Comparison of ENCODE assay signal across 36 cellular contexts in genomic region chr19:31483226-31483857, GRCh38.
"Had no signal": no experiment of that assay in that cellular context is flagged by ENCODE, and none has a peak within 500 bp of the region (broad histone marks: within the 10 kb centered on the region; RNA-seq: fewer than 3 reads in every experiment).

No MANE protein-coding gene starts in this region.

- H3K9me3 Mint-ChIP-seq: T-helper 1 cell treated with Interleukin-12 subunit alpha and Interleukin-12 subunit beta and Interleukin-4 antibody, amounts not matched to agents 30 μg/mL and 1 μg/mL, for 36 hours had no signal

- H3K4me3 ChIP-seq: adrenal gland, body of pancreas, breast epithelium had no signal

- FAIRE-seq: astrocyte, TTC549 had no signal

- H3K36me3 Mint-ChIP-seq: activated CD4-positive, alpha-beta memory T cell treated with anti-CD3 and anti-CD28 coated beads for 36 hours; activated naive CD8-positive, alpha-beta T cell treated with anti-CD3 and anti-CD28 coated beads for 36 hours had no signal

- H3K27me3 Mint-ChIP-seq: activated B cell treated with CpG ODN at 0.5 μM for 24 hours had no signal

- H3K27ac Mint-ChIP-seq: activated B cell treated with CpG ODN at 0.5 μM for 24 hours; activated CD4-positive, alpha-beta memory T cell treated with anti-CD3 and anti-CD28 coated beads for 36 hours; activated CD8-positive, alpha-beta T cell treated with anti-CD3 and anti-CD28 coated beads for 36 hours; activated naive CD4-positive, alpha-beta T cell treated with anti-CD3 and anti-CD28 coated beads for 36 hours; activated naive CD4-positive, alpha-beta T cell treated with anti-CD3 and anti-CD28 coated beads, Interleukin-2, amount 50 U/mL, for 72 hours; activated naive CD8-positive, alpha-beta T cell treated with anti-CD3 and anti-CD28 coated beads for 36 hours; activated T-cell treated with anti-CD3 and anti-CD28 coated beads, Interleukin-2, amount 50 U/mL, for 72 hours; activated T-helper 1 cell treated with anti-CD3 and anti-CD28 coated beads, Interleukin-12 subunit alpha, Interleukin-12 subunit beta, Interleukin-2, Interleukin-4 antibody, amounts not matched to agents 30 ng/mL and 10 ng/mL and 1 ng/mL, durations not matched to agents 14 hours and 24 hours and 36 hours; activated T-helper 17 cell treated with anti-CD3 and anti-CD28 coated beads, Interleukin-2, amount 50 U/mL, for 72 hours; T-helper 1 cell treated with Interleukin-12 subunit alpha and Interleukin-12 subunit beta and Interleukin-4 antibody, amounts not matched to agents 30 μg/mL and 1 μg/mL, for 36 hours; T-helper 2 cell treated with Interferon-gamma antibody and Interleukin-4, amounts not matched to agents 5 μg/mL and 100 μg/mL, for 36 hours had no signal

- H3K4me1 ChIP-seq: adrenal gland, body of pancreas, breast epithelium had no signal

- H3K4me3 Mint-ChIP-seq: activated B cell treated with CpG ODN at 0.5 μM for 24 hours; activated CD4-positive, alpha-beta memory T cell treated with anti-CD3 and anti-CD28 coated beads for 36 hours; activated CD8-positive, alpha-beta T cell treated with anti-CD3 and anti-CD28 coated beads for 36 hours; activated naive CD4-positive, alpha-beta T cell treated with anti-CD3 and anti-CD28 coated beads for 36 hours; activated naive CD8-positive, alpha-beta T cell treated with anti-CD3 and anti-CD28 coated beads for 36 hours; activated T-cell treated with anti-CD3 and anti-CD28 coated beads, Interleukin-2, amount 50 U/mL, for 4 hours; activated T-cell treated with anti-CD3 and anti-CD28 coated beads, Interleukin-2, amount 50 U/mL, for 72 hours; activated T-helper 1 cell treated with anti-CD3 and anti-CD28 coated beads, Interleukin-12 subunit alpha, Interleukin-12 subunit beta, Interleukin-2, Interleukin-4 antibody, amounts not matched to agents 30 ng/mL and 10 ng/mL and 1 ng/mL, durations not matched to agents 14 hours and 24 hours and 36 hours; activated T-helper 17 cell treated with anti-CD3 and anti-CD28 coated beads, Interleukin-2, amount 50 U/mL, for 72 hours; T-helper 1 cell treated with Interleukin-12 subunit alpha and Interleukin-12 subunit beta and Interleukin-4 antibody, amounts not matched to agents 30 μg/mL and 1 μg/mL, for 36 hours; T-helper 2 cell treated with Interferon-gamma antibody and Interleukin-4, amounts not matched to agents 5 μg/mL and 100 μg/mL, for 36 hours had no signal

- H3K36me3 ChIP-seq: adrenal gland, brain microvascular endothelial cell, breast epithelium had no signal

- DNase-seq: activated B cell treated with CpG ODN at 0.5 μM for 24 hours; activated CD4-positive, alpha-beta memory T cell treated with anti-CD3 and anti-CD28 coated beads for 36 hours; activated CD4-positive, alpha-beta T cell treated with anti-CD3 and anti-CD28 coated beads for 48 hours; activated CD4-positive, alpha-beta T cell treated with anti-CD3 and anti-CD28 coated beads, Interleukin-2, amount 50 U/mL, for 1 hour; activated CD4-positive, alpha-beta T cell treated with anti-CD3 and anti-CD28 coated beads, Interleukin-2, amount 50 U/mL, for 4 hours; activated CD4-positive, CD25-positive, alpha-beta regulatory T cell treated with anti-CD3 and anti-CD28 coated beads, Interleukin-2, amount 50 U/mL, for 72 hours; activated CD8-positive, alpha-beta memory T cell treated with anti-CD3 and anti-CD28 coated beads, Interleukin-2, amount 50 U/mL, for 4 hours; activated CD8-positive, alpha-beta T cell treated with anti-CD3 and anti-CD28 coated beads for 36 hours; activated effector memory CD4-positive, alpha-beta T cell treated with anti-CD3 and anti-CD28 coated beads, Interleukin-2, amount 50 U/mL, for 16 hours; activated gamma-delta T cell treated with Interleukin-2 at 50 U/mL for 16 hours; activated naive CD4-positive, alpha-beta T cell; activated naive CD4-positive, alpha-beta T cell treated with anti-CD3 and anti-CD28 coated beads for 36 hours; activated naive CD4-positive, alpha-beta T cell treated with anti-CD3 and anti-CD28 coated beads, Interleukin-2, amount 50 U/mL, for 16 hours; activated naive CD8-positive, alpha-beta T cell treated with anti-CD3 and anti-CD28 coated beads for 36 hours; activated T-cell treated with anti-CD3 and anti-CD28 coated beads for 4 hours; activated T-cell treated with anti-CD3 and anti-CD28 coated beads, Interleukin-2, amount 50 U/mL, for 1 hour; activated T-cell treated with anti-CD3 and anti-CD28 coated beads, Interleukin-2, amount 50 U/mL, for 4 hours; activated T-cell treated with anti-CD3 and anti-CD28 coated beads, Interleukin-2, amount 50 U/mL, for 72 hours; adrenal gland; amniotic stem cell; aorta; body of pancreas; brain microvascular endothelial cell; central memory CD4-positive, alpha-beta T cell; T-helper 1 cell; T-helper 2 cell; T-helper 9 cell had no signal

- H3K9me3 ChIP-seq: adrenal gland had no signal

- H3K4me1 Mint-ChIP-seq: activated B cell treated with CpG ODN at 0.5 μM for 24 hours; activated naive CD8-positive, alpha-beta T cell treated with anti-CD3 and anti-CD28 coated beads for 36 hours; activated T-helper 17 cell treated with anti-CD3 and anti-CD28 coated beads, Interleukin-2, amount 50 U/mL, for 72 hours had no signal

- H3K27me3 ChIP-seq: adrenal gland, body of pancreas, brain microvascular endothelial cell, breast epithelium had no signal

- H3K27ac ChIP-seq: adrenal gland, body of pancreas, brain microvascular endothelial cell, breast epithelium, VCaP had no signal

- ATAC-seq: activated CD8-positive, alpha-beta T cell treated with anti-CD3 and anti-CD28 coated beads for 36 hours; activated naive CD4-positive, alpha-beta T cell treated with anti-CD3 and anti-CD28 coated beads, Interleukin-2, amount 50 U/mL, for 72 hours; activated T-cell treated with anti-CD3 and anti-CD28 coated beads, Interleukin-2, amount 50 U/mL, for 4 hours; activated T-cell treated with anti-CD3 and anti-CD28 coated beads, Interleukin-2, amount 50 U/mL, for 72 hours; activated T-helper 17 cell treated with anti-CD3 and anti-CD28 coated beads, Interleukin-2, amount 50 U/mL, for 72 hours; body of pancreas had no signal
